17 cellular contexts compared by ENCODE assay signal in genomic region chr10:5492322-5492855, GRCh38. TPM values are rescaled to one million over a fixed set of nuclear protein-coding genes. Genes with fewer than 3 reads are reported as not detected.
A peak's percentile ranks its signal among the peaks of the same experiment; 100 is the strongest.
DNase-seq lines count a peak whose midpoint lies in the region; ATAC-seq, FAIRE-seq and TF ChIP-seq lines count a peak whose summit lies in the region.
"Had no signal": no experiment of that assay in that cellular context is flagged by ENCODE, and none has a peak within 500 bp of the region (broad histone marks: within the 10 kb centered on the region; RNA-seq: fewer than 3 reads in every experiment).

No MANE protein-coding gene starts in this region.

- no peak for DNase-seq in GM23338 (ENCODE audit: low spot score)
- DNase-seq in H1 (ENCODE audit: low read depth in 1 of 2, low spot score in 2 of 2), result no peak
- DNase-seq in osteoblast (ENCODE audit: insufficient read length, low spot score, missing footprints), result peak; percentile 35
- no peak for DNase-seq in Karpas-422
- DNase-seq in neural progenitor cell (ENCODE audit: low spot score), result no peak
- DNase-seq in NCI-H1105 (lab: John Stamatoyannopoulos, UW), result no peak
- DNase-seq: ACHN; C1 segment of cervical spinal cord; CD8-positive, alpha-beta T cell; COR-L47; GF-D8; IMR-90 had no signal

- H3K9me2 ChIP-seq in GM23338 (ENCODE audit: insufficient read depth) (peaks cover 7% of the 10 kb centered on the region; the same call in 1 of the 2 replicates), Karpas-422 (replicated peaks; ENCODE audit: insufficient read depth, low read length) (no peaks in the 10 kb centered on the region)

- no peak for TF ChIP-seq RAD21 in H1 (IDR thresholded peaks at IDR 0.05 in 1 of 2, conservative IDR thresholded peaks at IDR 0.05 in 1 of 2; ENCODE audit: low read depth in 2 of 2, low read length in 2 of 2)

- H3K4me2 ChIP-seq in GM23338 (no peak overlapping the region), H1 (ENCODE audit: insufficient read depth in 1 of 2, low read depth in 2 of 2, low read length in 2 of 2) (no peak overlapping the region), osteoblast (ENCODE audit: insufficient read depth, low read length) (no peak overlapping the region), Karpas-422 (ENCODE audit: low read depth, low read length, poor library complexity, severe bottlenecking) (no peak overlapping the region), neural progenitor cell (no peak overlapping the region)

- peaks cover 6 to 7% of the 10 kb centered on the region in 2 experiments; a peak in 2 of 4 replicates for H3K9me3 ChIP-seq in H1 (ENCODE audit: insufficient read depth in 2 of 2, low read depth in 1 of 2, low read length in 1 of 2)
- no peaks in the 10 kb centered on the region for H3K9me3 ChIP-seq in osteoblast (ENCODE audit: low read depth, low read length)
- peaks cover 3% of the 10 kb centered on the region; the same call in 1 of the 2 replicates for H3K9me3 ChIP-seq in Karpas-422 (ENCODE audit: low read length)
- H3K9me3 ChIP-seq in neural progenitor cell (ENCODE audit: low read depth), result no peaks in the 10 kb centered on the region

- TF ChIP-seq EP300 in H1 (IDR thresholded peaks at IDR 0.05; ENCODE audit: borderline replicate concordance in 1 of 2, low read depth in 2 of 2, low read length in 2 of 2), result no peak

- no peak overlapping the region for H2BK20ac ChIP-seq in H1 (ENCODE audit: low read length)

- H3K9me3 Mint-ChIP-seq in GM23338 (peaks cover 15% of the 10 kb centered on the region), neural progenitor cell (peaks cover 3% of the 10 kb centered on the region)

- ATAC-seq in GM23338, result no peak
- ATAC-seq in GM21515 (IDR thresholded peaks at IDR 0.05; ENCODE audit: unreplicated experiment), result no peak
- ATAC-seq: CD8-positive, alpha-beta T cell had no signal

- 0 out of 2 replicates have a peak overlapping the region, but pooled peaks have one; percentile 89 for H2BK12ac ChIP-seq in H1 (ENCODE audit: low read depth, low read length)

- H3K36me3 Mint-ChIP-seq in GM23338 (ENCODE audit: low read depth), result peaks cover 11% of the 10 kb centered on the region
- no peaks in the 10 kb centered on the region for H3K36me3 Mint-ChIP-seq in neural progenitor cell
- H3K36me3 Mint-ChIP-seq: CD8-positive, alpha-beta T cell had no signal

- H3F3A ChIP-seq in GM23338 (replicated peaks; ENCODE audit: low read depth) (no peaks in the 10 kb centered on the region), neural progenitor cell (ENCODE audit: low read depth) (no peaks in the 10 kb centered on the region)

- POLR2A ChIA-PET in H1 (lab: Charles Lee; ENCODE audit: partially characterized antibody), result interaction anchor here (0.9 kb wide), 1 partner anchor 46 kb away, joined by 3 read pairs; no protein-coding TSS in a partner anchor

- no peak overlapping the region for H4K8ac ChIP-seq in H1 (ENCODE audit: extremely low read depth, insufficient read depth, low read length)

- no peak overlapping the region for H3K23ac ChIP-seq in H1 (ENCODE audit: insufficient read length)

- H3K4me3 Mint-ChIP-seq in GM23338 (no peak overlapping the region), neural progenitor cell (no peak overlapping the region)
- H3K4me3 Mint-ChIP-seq: CD8-positive, alpha-beta T cell had no signal

- H2BK120ac ChIP-seq in H1 (replicated peaks; ENCODE audit: low read depth, low read length), result no peak overlapping the region

- no peak overlapping the region for H4K91ac ChIP-seq in H1 (replicated peaks; ENCODE audit: insufficient read length, low read length)

- H3K4ac ChIP-seq in H1 (replicated peaks; ENCODE audit: insufficient read length, low read depth, low read length), result no peak overlapping the region

- H3K79me2 ChIP-seq in GM23338 (replicated peaks; ENCODE audit: insufficient read depth) (no peaks in the 10 kb centered on the region), H1 (ENCODE audit: control insufficient read depth in 1 of 2, insufficient read depth in 2 of 2, low read length in 2 of 2) (no peaks in the 10 kb centered on the region), osteoblast (ENCODE audit: insufficient read depth, low read length) (no peaks in the 10 kb centered on the region), Karpas-422 (ENCODE audit: low read length) (no peaks in the 10 kb centered on the region), neural progenitor cell (ENCODE audit: low read depth) (no peaks in the 10 kb centered on the region)

- no peaks in the 10 kb centered on the region for H4K20me1 ChIP-seq in GM23338 (replicated peaks; ENCODE audit: insufficient read depth)
- H4K20me1 ChIP-seq in H1 (replicated peaks in 1 of 2; ENCODE audit: control insufficient read depth in 1 of 2, insufficient read depth in 2 of 2, low read length in 2 of 2), result peaks cover 0 to 3% of the 10 kb centered on the region in 2 experiments
- H4K20me1 ChIP-seq in osteoblast (ENCODE audit: insufficient read depth, low read length), result no peaks in the 10 kb centered on the region
- H4K20me1 ChIP-seq in Karpas-422 (ENCODE audit: insufficient read depth, low read depth, low read length), result no peaks in the 10 kb centered on the region
- H4K20me1 ChIP-seq in neural progenitor cell (ENCODE audit: low read depth), result no peaks in the 10 kb centered on the region

- CTCF ChIA-PET in H1 (lab: Charles Lee; ENCODE audit: partially characterized antibody), result interaction anchor here (0.6 to 0.9 kb wide), 2 partner anchors 47 to 137 kb away, joined by 3 read pairs; no protein-coding TSS in a partner anchor

- no peak overlapping the region for H4K5ac ChIP-seq in H1 (ENCODE audit: insufficient read length, low read depth, low read length)

- H2AFZ ChIP-seq in GM23338 (no peak overlapping the region), H1 (ENCODE audit: low read length) (no peak overlapping the region), osteoblast (ENCODE audit: low read length) (no peak overlapping the region), Karpas-422 (ENCODE audit: low read length) (no peak overlapping the region), neural progenitor cell (replicated peaks) (no peak overlapping the region)

- H3K27ac Mint-ChIP-seq in GM23338, result no peak overlapping the region
- no peak overlapping the region for H3K27ac Mint-ChIP-seq in neural progenitor cell
- H3K27ac Mint-ChIP-seq: CD8-positive, alpha-beta T cell had no signal

- H3K4me1 Mint-ChIP-seq in GM23338, result peaks cover 12% of the 10 kb centered on the region
- peaks cover 4% of the 10 kb centered on the region for H3K4me1 Mint-ChIP-seq in neural progenitor cell

- H3K27me3 Mint-ChIP-seq in GM23338 (ENCODE audit: insufficient read depth, low read depth, poor library complexity) (peaks cover 7% of the 10 kb centered on the region), neural progenitor cell (ENCODE audit: insufficient read depth, low read depth) (peaks cover 14% of the 10 kb centered on the region)

- no peak overlapping the region; the same call in 1 of the 2 replicates for H2BK15ac ChIP-seq in H1 (ENCODE audit: low read length)

- H3K27ac ChIP-seq in 22Rv1, result peak overlapping the region; percentile 81
- H3K27ac ChIP-seq in GM23338 (ENCODE audit: low read depth), result no peak overlapping the region
- no peak overlapping the region for H3K27ac ChIP-seq in H1 (ENCODE audit: low read depth, low read length)
- no peak overlapping the region for H3K27ac ChIP-seq in osteoblast (ENCODE audit: low read depth, low read length)
- H3K27ac ChIP-seq in Karpas-422 (ENCODE audit: low read length), result no peak overlapping the region
- no peak overlapping the region for H3K27ac ChIP-seq in neural progenitor cell

- H3K4me1 ChIP-seq in GM23338 (ENCODE audit: insufficient read depth) (no peaks in the 10 kb centered on the region), H1 (replicated peaks in 1 of 4; ENCODE audit: control insufficient read depth in 3 of 4, insufficient read depth in 4 of 4, low read length in 3 of 4) (peaks cover 0 to 9% (median 3%) of the 10 kb centered on the region in 4 experiments; a peak in 5 of 7 replicates), osteoblast (ENCODE audit: insufficient read depth, low read length) (no peaks in the 10 kb centered on the region), Karpas-422 (ENCODE audit: low read length) (no peaks in the 10 kb centered on the region), neural progenitor cell (peaks cover 6% of the 10 kb centered on the region)

- no peaks in the 10 kb centered on the region for H3K36me3 ChIP-seq in GM23338 (ENCODE audit: insufficient read depth)
- no peaks in the 10 kb centered on the region for H3K36me3 ChIP-seq in H1 (ENCODE audit: control insufficient read depth in 2 of 4, insufficient read depth in 4 of 4, low read length in 3 of 4)
- no peaks in the 10 kb centered on the region for H3K36me3 ChIP-seq in osteoblast (ENCODE audit: insufficient read depth, low read length)
- no peaks in the 10 kb centered on the region for H3K36me3 ChIP-seq in Karpas-422 (ENCODE audit: insufficient read depth, low read length)
- no peaks in the 10 kb centered on the region for H3K36me3 ChIP-seq in neural progenitor cell

- TF ChIP-seq CTCF in 22Rv1 (IDR thresholded peaks at IDR 0.05) (no peak), GM23338 (conservative IDR thresholded peaks at IDR 0.05; ENCODE audit: low read depth in 2 of 2) (no peak), H1 (IDR thresholded peaks at IDR 0.05; ENCODE audit: control extremely low read depth in 1 of 3, insufficient read depth in 1 of 3, low read depth in 1 of 3, low read length in 3 of 3) (no peak), osteoblast (IDR thresholded peaks at IDR 0.05; ENCODE audit: extremely low read depth, low read depth, low read length) (no peak), neural progenitor cell (IDR thresholded peaks at IDR 0.05) (no peak)

- H3K27me3 ChIP-seq in GM23338 (ENCODE audit: insufficient read depth) (no peaks in the 10 kb centered on the region), H1 (replicated peaks in 1 of 4; ENCODE audit: control insufficient read depth in 3 of 4, extremely low read depth in 1 of 4, insufficient read depth in 3 of 4, low read length in 3 of 4) (no peaks in the 10 kb centered on the region), osteoblast (ENCODE audit: insufficient read depth, low read length) (no peaks in the 10 kb centered on the region), Karpas-422 (ENCODE audit: low read length) (no peaks in the 10 kb centered on the region), neural progenitor cell (no peaks in the 10 kb centered on the region)

- peaks cover 4% of the 10 kb centered on the region; the same call in 1 of the 2 replicates for H3K23me2 ChIP-seq in H1 (ENCODE audit: low read depth, low read length)

- H3K18ac ChIP-seq in H1 (ENCODE audit: extremely low read depth, low read length), result no peak overlapping the region

- H3K56ac ChIP-seq in H1 (replicated peaks; ENCODE audit: insufficient read length, low read depth, low read length), result no peak overlapping the region

- H3K9ac ChIP-seq in H1 (replicated peaks in 1 of 4; ENCODE audit: extremely low read depth in 1 of 4, low read depth in 3 of 4, low read length in 3 of 4), result no peak overlapping the region
- H3K9ac ChIP-seq in Karpas-422 (ENCODE audit: low read length), result no peak overlapping the region
- no peak overlapping the region for H3K9ac ChIP-seq in neural progenitor cell

- TF ChIP-seq POLR2A in H1 (IDR thresholded peaks at IDR 0.05; ENCODE audit: control extremely low read depth in 1 of 2, low read depth in 2 of 2, low read length in 2 of 2), result no peak

- H3K4me3 ChIP-seq in GM23338 (no peak overlapping the region), H1 (ENCODE audit: extremely low read depth in 1 of 4, insufficient read depth in 2 of 4, low read depth in 3 of 4, low read length in 4 of 4) (no peak overlapping the region), osteoblast (ENCODE audit: insufficient read depth, low read length) (no peak overlapping the region), Karpas-422 (ENCODE audit: low read length) (no peak overlapping the region), neural progenitor cell (no peak overlapping the region)

- WGBS in H1 (ENCODE audit: extremely low coverage in 1 of 2, insufficient coverage in 1 of 2, insufficient read length in 1 of 2, insufficient replicate concordance in 2 of 2, low coverage in 1 of 2, low lambda C conversion rate in 2 of 2, missing lambda C conversion rate in 1 of 2), 2 experiments, result 80% methylated on average over 4 of the region's 4 CpGs; no CpG with 5 or more reads in 1 of the 2 experiments

- H2BK5ac ChIP-seq in H1 (ENCODE audit: low read depth, low read length), result no peak overlapping the region

- no peaks in the 10 kb centered on the region for H3K79me1 ChIP-seq in H1 (ENCODE audit: low read depth, low read length)

- FAIRE-seq in H1 (lab: Jason Lieb, UNC), result no peak
- FAIRE-seq: GM19239, H54 had no signal

- H3K14ac ChIP-seq in H1 (ENCODE audit: insufficient read length), result no peak overlapping the region

- H2AK5ac ChIP-seq in H1 (ENCODE audit: low read depth, low read length), result peak overlapping the region; percentile 83; the same call in 1 of the 2 replicates

RNA-seq across cellular contexts. Expression of gene CALML5, which starts 7.0 kb away (rescaled TPM):
- 0.27 TPM in 1 of 2 replicates, not detected in the other for total RNA-seq in GM23338 (2014; rRNA removed; shearing (Covaris generic))
- 0.26 and 0.40 TPM in 2 replicates for polyA plus RNA-seq in GM23338 (2016; fragmentation: Nextera tagmentation; extraction: Ambion mirVana)
- 0.38 TPM in 1 of 2 replicates, not detected in the other for total RNA-seq in H1 (2021; fragmentation: NEBNext Ultra II Directional; extraction: Animal tissue kit (Norgen Biotek cat#: 25700))
- polyA plus RNA-seq in H1 (2011; rRNA removed), result 0.09 TPM in 1 of 2 replicates, not detected in the other
- polyA plus RNA-seq in H1 (2011; cell fraction: cytosol; rRNA removed), result not detected
- polyA plus RNA-seq in H1 (2011; cell fraction: nucleus; rRNA removed), result not detected
- polyA plus RNA-seq in H1 (2012, experiment 1 of 2), result not detected in 4 replicates
- polyA plus RNA-seq in H1 (2012, experiment 2 of 2), result not detected
- not detected for polyA plus RNA-seq in H1 (2013, experiment 1 of 2)
- not detected for polyA plus RNA-seq in H1 (2013, experiment 2 of 2)
- polyA minus RNA-seq in H1 (2011; rRNA and poly(A)+ RNA removed), result not detected in 2 replicates
- polyA minus RNA-seq in H1 (2011; cell fraction: cytosol; rRNA and poly(A)+ RNA removed), result not detected
- polyA minus RNA-seq in H1 (2011; cell fraction: nucleus; rRNA and poly(A)+ RNA removed), result not detected
- total RNA-seq in osteoblast, result not detected in 2 replicates
- not detected in 2 replicates for total RNA-seq in Karpas-422 (2014; rRNA removed; shearing (Covaris generic); ENCODE audit: low replicate concordance)
- total RNA-seq in neural progenitor cell (ENCODE audit: low replicate concordance), result not detected in 2 replicates
- total RNA-seq: A172; CD8-positive, alpha-beta T cell; IMR-90 had no signal
- polyA plus RNA-seq: IMR-90 had no signal

RNA-seq across cellular contexts. Expression of gene CALML3, which starts 32.4 kb away (rescaled TPM):
- not detected in 2 replicates for total RNA-seq in GM23338 (2014; rRNA removed; shearing (Covaris generic))
- polyA plus RNA-seq in GM23338 (2016; fragmentation: Nextera tagmentation; extraction: Ambion mirVana) (not detected in 2 replicates), H1 (2011; rRNA removed) (not detected in 2 replicates)
- not detected in 2 replicates for total RNA-seq in H1 (2021; fragmentation: NEBNext Ultra II Directional; extraction: Animal tissue kit (Norgen Biotek cat#: 25700))
- not detected for polyA plus RNA-seq in H1 (2011; cell fraction: cytosol; rRNA removed)
- polyA plus RNA-seq in H1 (2011; cell fraction: nucleus; rRNA removed), result not detected
- polyA plus RNA-seq in H1 (2012, experiment 1 of 2), result not detected in 4 replicates
- not detected for polyA plus RNA-seq in H1 (2012, experiment 2 of 2)
- polyA plus RNA-seq in H1 (2013, experiment 1 of 2), result not detected
- polyA plus RNA-seq in H1 (2013, experiment 2 of 2), result not detected
- not detected in 2 replicates for polyA minus RNA-seq in H1 (2011; rRNA and poly(A)+ RNA removed)
- polyA minus RNA-seq in H1 (2011; cell fraction: cytosol; rRNA and poly(A)+ RNA removed), result not detected
- polyA minus RNA-seq in H1 (2011; cell fraction: nucleus; rRNA and poly(A)+ RNA removed), result not detected
- total RNA-seq in osteoblast (not detected in 2 replicates), neural progenitor cell (ENCODE audit: low replicate concordance) (not detected in 2 replicates)
- total RNA-seq in Karpas-422 (2014; rRNA removed; shearing (Covaris generic); ENCODE audit: low replicate concordance), result not detected in 2 replicates
- total RNA-seq: A172; CD8-positive, alpha-beta T cell; IMR-90 had no signal
- polyA plus RNA-seq: IMR-90 had no signal
